10 cellular contexts compared by ENCODE assay signal in genomic region chr11:130159139-130159538, GRCh38. TPM values are rescaled to one million over a fixed set of nuclear protein-coding genes. Genes with fewer than 3 reads are reported as not detected.
DNase-seq lines count a peak whose midpoint lies in the region; ATAC-seq and TF ChIP-seq lines count a peak whose summit lies in the region.
"Had no signal": no experiment of that assay in that cellular context is flagged by ENCODE, and none has a peak within 500 bp of the region (broad histone marks: within the 10 kb centered on the region; RNA-seq: fewer than 3 reads in every experiment).

No MANE protein-coding gene starts in this region.

- CTCF ChIA-PET in naive thymus-derived CD4-positive, alpha-beta T cell (lab: Charles Lee) = no interaction called here

- H3K4me3 Mint-ChIP-seq in stimulated activated naive CD8-positive, alpha-beta T cell treated with anti-CD3 and anti-CD28 coated beads, Interleukin-15, Interleukin-2, amounts not matched to agents 100 ng/mL and 50 ng/mL, for 24 hours = peak overlapping the region; percentile 14
- peak overlapping the region in 9 of 10 donors; percentile 15 to 79 (median 29) for H3K4me3 Mint-ChIP-seq in naive thymus-derived CD4-positive, alpha-beta T cell

- POLR2A ChIA-PET in naive thymus-derived CD4-positive, alpha-beta T cell (lab: Charles Lee) = no interaction called here

- no peak overlapping the region for H3K27ac ChIP-seq in coronary artery
- H3K27ac ChIP-seq in naive thymus-derived CD4-positive, alpha-beta T cell (ENCODE audit: low read depth, low read length) = no peak overlapping the region
- no peak overlapping the region for H3K27ac ChIP-seq in vagina

- H3K4me1 Mint-ChIP-seq in stimulated activated naive CD8-positive, alpha-beta T cell treated with anti-CD3 and anti-CD28 coated beads, Interleukin-15, Interleukin-2, amounts not matched to agents 100 ng/mL and 50 ng/mL, for 24 hours (ENCODE audit: low read depth) = peaks cover 30% of the 10 kb centered on the region
- H3K4me1 Mint-ChIP-seq in naive thymus-derived CD4-positive, alpha-beta T cell = peaks cover 4 to 28% (median 23%) of the 10 kb centered on the region in 7 donors

- no peaks in the 10 kb centered on the region for H3K36me3 ChIP-seq in naive thymus-derived CD4-positive, alpha-beta T cell (ENCODE audit: control insufficient read depth in 2 of 3, insufficient read depth in 3 of 3, low read length in 3 of 3)
- H3K36me3 ChIP-seq in vagina = no peaks in the 10 kb centered on the region

- H3K27me3 ChIP-seq in naive thymus-derived CD4-positive, alpha-beta T cell (ENCODE audit: control insufficient read depth in 2 of 2, insufficient read depth in 2 of 2, low read length in 2 of 2) = peaks cover 0 to 5% of the 10 kb centered on the region in 2 donors
- no peaks in the 10 kb centered on the region for H3K27me3 ChIP-seq in vagina

- intact Hi-C loops in naive thymus-derived CD4-positive, alpha-beta T cell (cut with micrococcal nuclease) = no loop called here
- intact Hi-C loops in vagina (cut with DNase I) = no loop called here

- H3K9me3 ChIP-seq in naive thymus-derived CD4-positive, alpha-beta T cell (ENCODE audit: control insufficient read depth in 2 of 3, low read length in 3 of 3) = no peaks in the 10 kb centered on the region
- no peaks in the 10 kb centered on the region for H3K9me3 ChIP-seq in vagina

- no peak for ATAC-seq in stimulated activated naive CD8-positive, alpha-beta T cell treated with anti-CD3 and anti-CD28 coated beads, Interleukin-15, Interleukin-2, amounts not matched to agents 100 U/mL and 50 U/mL, for 24 hours
- no peak for ATAC-seq in naive thymus-derived CD4-positive, alpha-beta T cell
- ATAC-seq in HG02678 (IDR thresholded peaks at IDR 0.05; ENCODE audit: unreplicated experiment) = no peak
- no peak for ATAC-seq in GM21515 (IDR thresholded peaks at IDR 0.05; ENCODE audit: unreplicated experiment)

- H3K9me3 Mint-ChIP-seq in stimulated activated naive CD8-positive, alpha-beta T cell treated with anti-CD3 and anti-CD28 coated beads, Interleukin-15, Interleukin-2, amounts not matched to agents 100 ng/mL and 50 ng/mL, for 24 hours = no peaks in the 10 kb centered on the region
- no peaks in the 10 kb centered on the region for H3K9me3 Mint-ChIP-seq in naive thymus-derived CD4-positive, alpha-beta T cell

- H3K4me1 ChIP-seq in naive thymus-derived CD4-positive, alpha-beta T cell (ENCODE audit: control insufficient read depth in 2 of 2, insufficient read depth in 2 of 2, low read length in 2 of 2) = peaks cover 0 to 4% of the 10 kb centered on the region in 2 donors
- H3K4me1 ChIP-seq in vagina = peaks cover 24% of the 10 kb centered on the region

- no peak overlapping the region for H3K27ac Mint-ChIP-seq in stimulated activated naive CD8-positive, alpha-beta T cell treated with anti-CD3 and anti-CD28 coated beads, Interleukin-15, Interleukin-2, amounts not matched to agents 100 ng/mL and 50 ng/mL, for 24 hours
- no peak overlapping the region for H3K27ac Mint-ChIP-seq in naive thymus-derived CD4-positive, alpha-beta T cell

- no peak for TF ChIP-seq CTCF in coronary artery (IDR thresholded peaks at IDR 0.05)
- no peak for TF ChIP-seq CTCF in vagina (IDR thresholded peaks at IDR 0.05)

- no peak for DNase-seq in stimulated activated naive CD8-positive, alpha-beta T cell treated with anti-CD3 and anti-CD28 coated beads, Interleukin-15, Interleukin-2, amounts not matched to agents 100 U/mL and 50 U/mL, for 24 hours
- DNase-seq in coronary artery (ENCODE audit: low spot score) (no peak), vagina (ENCODE audit: extremely low spot score in 2 of 2) (no peak), NCI-H1105 (lab: John Stamatoyannopoulos, UW) (no peak)
- no peak for DNase-seq in naive thymus-derived CD4-positive, alpha-beta T cell
- DNase-seq: activated CD4-positive, CD25-positive, alpha-beta regulatory T cell; effector CD8-positive, alpha-beta T cell had no signal

- H3K27me3 Mint-ChIP-seq in stimulated activated naive CD8-positive, alpha-beta T cell treated with anti-CD3 and anti-CD28 coated beads, Interleukin-15, Interleukin-2, amounts not matched to agents 100 ng/mL and 50 ng/mL, for 24 hours = peaks cover 58% of the 10 kb centered on the region
- peaks cover 53 to 61% (median 58%) of the 10 kb centered on the region in 5 donors for H3K27me3 Mint-ChIP-seq in naive thymus-derived CD4-positive, alpha-beta T cell

- H3K4me3 ChIP-seq in coronary artery (peak overlapping the region; percentile 60), vagina (peak overlapping the region; percentile 44 to 49)
- H3K4me3 ChIP-seq in naive thymus-derived CD4-positive, alpha-beta T cell (ENCODE audit: low read length) = no peak overlapping the region

- TF ChIP-seq POLR2A in vagina (IDR thresholded peaks at IDR 0.05) = no peak

- H3K36me3 Mint-ChIP-seq in stimulated activated naive CD8-positive, alpha-beta T cell treated with anti-CD3 and anti-CD28 coated beads, Interleukin-15, Interleukin-2, amounts not matched to agents 100 ng/mL and 50 ng/mL, for 24 hours (ENCODE audit: low read depth) = no peaks in the 10 kb centered on the region
- H3K36me3 Mint-ChIP-seq in naive thymus-derived CD4-positive, alpha-beta T cell = no peaks in the 10 kb centered on the region

RNA-seq across cellular contexts. Expression of gene ST14, which starts 0.4 kb away (rescaled TPM):
- 1 to 10 TPM in 2 of 5 experiments, under 1 TPM in 2, not detected in 1; 0.49 to 8.8 (median 0.93) TPM for total RNA-seq in naive thymus-derived CD4-positive, alpha-beta T cell
- polyA plus RNA-seq in naive thymus-derived CD4-positive, alpha-beta T cell = under 1 TPM in 1 of 2 donors, not detected in 1; 0.05 TPM
- total RNA-seq in vagina = 43.2 TPM
